Comparison of ENCODE assay signal across 1 cellular context in the genomic region with DNA sequence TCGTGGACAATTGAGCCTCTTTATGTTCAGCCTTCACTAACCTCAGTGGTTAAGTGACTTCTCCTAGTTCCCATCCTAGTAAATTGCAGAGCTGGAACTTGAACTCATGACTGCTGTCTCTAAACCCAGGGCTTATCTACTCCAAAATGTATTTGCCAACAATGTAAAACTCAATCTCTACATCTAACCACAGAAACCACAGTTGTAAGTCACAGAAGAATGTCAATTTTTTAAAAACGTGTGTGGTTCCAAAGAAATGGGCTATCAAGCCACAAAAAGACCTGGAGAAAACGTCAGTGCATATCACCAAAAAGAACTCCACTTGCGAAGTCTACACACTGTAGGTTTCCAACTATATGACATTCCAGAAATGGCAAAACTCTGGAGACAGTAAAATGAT.
TF ChIP-seq lines count a peak whose summit lies in the region.

No MANE protein-coding gene starts in this region.

TF ChIP-seq in K562, 482 proteins besides CTCF, POLR2A, EP300 and RAD21 (continued from another document and continues in another):
- TF ChIP-seq ZNF280A (IDR thresholded peaks at IDR 0.05; ENCODE audit: low read depth, partially characterized antibody) (no peak), CHD1 (IDR thresholded peaks at IDR 0.05; ENCODE audit: low read length) (no peak), TCF7L2 (IDR thresholded peaks at IDR 0.05; ENCODE audit: low read depth, low read length) (no peak), NEUROD1 (IDR thresholded peaks at IDR 0.05; ENCODE audit: borderline replicate concordance, low read depth, low read length, partially characterized antibody) (no peak), ATF4 (CRISPR knock-in tag; IDR thresholded peaks at IDR 0.05) (no peak), TEAD1 (CRISPR knock-in tag; IDR thresholded peaks at IDR 0.05) (peak in 1 of 2 experiments; percentile 82; a peak in 1 of 4 replicates), TRIM28 (IDR thresholded peaks at IDR 0.05) (no peak), ZBTB40 (IDR thresholded peaks at IDR 0.05) (no peak), ZBTB40 (CRISPR knock-in tag; IDR thresholded peaks at IDR 0.05) (no peak), STAT5B (CRISPR knock-in tag; IDR thresholded peaks at IDR 0.05) (no peak), DMBX1 (CRISPR knock-in tag; IDR thresholded peaks at IDR 0.05; ENCODE audit: borderline replicate concordance) (no peak), ZNF224 (CRISPR knock-in tag; IDR thresholded peaks at IDR 0.05) (no peak), ZNF398 (CRISPR knock-in tag; IDR thresholded peaks at IDR 0.05) (no peak), TOE1 (IDR thresholded peaks at IDR 0.05; ENCODE audit: borderline replicate concordance) (no peak), TOE1 (CRISPR knock-in tag; IDR thresholded peaks at IDR 0.05; ENCODE audit: borderline replicate concordance, low read depth) (no peak), ZNF140 (CRISPR knock-in tag; IDR thresholded peaks at IDR 0.05) (no peak), TARDBP (IDR thresholded peaks at IDR 0.05) (no peak), MCM5 (IDR thresholded peaks at IDR 0.05; ENCODE audit: low read depth) (no peak), ZNF395 (CRISPR knock-in tag; IDR thresholded peaks at IDR 0.05) (no peak), LCOR (CRISPR knock-in tag; IDR thresholded peaks at IDR 0.05) (no peak), KDM5B (IDR thresholded peaks at IDR 0.05; ENCODE audit: insufficient replicate concordance, low read depth, low read length) (no peak), IRF2 (CRISPR knock-in tag; IDR thresholded peaks at IDR 0.05) (no peak), KLF6 (CRISPR knock-in tag; IDR thresholded peaks at IDR 0.05; ENCODE audit: borderline replicate concordance) (no peak), SAP30 (IDR thresholded peaks at IDR 0.05; ENCODE audit: borderline replicate concordance, insufficient read depth, low read depth, low read length, poor library complexity, severe bottlenecking) (no peak), ZC3H4 (CRISPR knock-in tag; IDR thresholded peaks at IDR 0.05; ENCODE audit: borderline replicate concordance) (no peak), BHLHE40 (IDR thresholded peaks at IDR 0.05; ENCODE audit: low read length) (no peak), TCFL5 (CRISPR knock-in tag; conservative IDR thresholded peaks at IDR 0.05) (no peak), U2AF2 (optimal IDR thresholded peaks at IDR 0.05; ENCODE audit: low read depth, low read length) (no peak), SMARCE1 (IDR thresholded peaks at IDR 0.05) (peak; percentile 55; the same call in 1 of the 2 replicates), GTF2E2 (tag; IDR thresholded peaks at IDR 0.05) (no peak), NR2F6 (CRISPR knock-in tag; IDR thresholded peaks at IDR 0.05) (no peak), HMBOX1 (IDR thresholded peaks at IDR 0.05) (peak; percentile 77; the same call in 1 of the 2 replicates), ZNF282 (CRISPR knock-in tag; IDR thresholded peaks at IDR 0.05) (no peak), NR2C2 (CRISPR knock-in tag; IDR thresholded peaks at IDR 0.05) (no peak), NR2C2 (tag; IDR thresholded peaks at IDR 0.05) (no peak; the same call in 1 of the 2 replicates), CREB5 (CRISPR knock-in tag; IDR thresholded peaks at IDR 0.05) (no peak)
- TF ChIP-seq, protein P1, sequence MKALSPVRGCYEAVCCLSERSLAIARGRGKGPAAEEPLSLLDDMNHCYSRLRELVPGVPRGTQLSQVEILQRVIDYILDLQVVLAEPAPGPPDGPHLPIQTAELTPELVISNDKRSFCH (CRISPR knock-in tag; IDR thresholded peaks at IDR 0.05), result no peak
- TF ChIP-seq, protein P1 (tag; IDR thresholded peaks at IDR 0.05), result no peak
